8 cellular contexts compared by ENCODE assay signal in the genomic region with DNA sequence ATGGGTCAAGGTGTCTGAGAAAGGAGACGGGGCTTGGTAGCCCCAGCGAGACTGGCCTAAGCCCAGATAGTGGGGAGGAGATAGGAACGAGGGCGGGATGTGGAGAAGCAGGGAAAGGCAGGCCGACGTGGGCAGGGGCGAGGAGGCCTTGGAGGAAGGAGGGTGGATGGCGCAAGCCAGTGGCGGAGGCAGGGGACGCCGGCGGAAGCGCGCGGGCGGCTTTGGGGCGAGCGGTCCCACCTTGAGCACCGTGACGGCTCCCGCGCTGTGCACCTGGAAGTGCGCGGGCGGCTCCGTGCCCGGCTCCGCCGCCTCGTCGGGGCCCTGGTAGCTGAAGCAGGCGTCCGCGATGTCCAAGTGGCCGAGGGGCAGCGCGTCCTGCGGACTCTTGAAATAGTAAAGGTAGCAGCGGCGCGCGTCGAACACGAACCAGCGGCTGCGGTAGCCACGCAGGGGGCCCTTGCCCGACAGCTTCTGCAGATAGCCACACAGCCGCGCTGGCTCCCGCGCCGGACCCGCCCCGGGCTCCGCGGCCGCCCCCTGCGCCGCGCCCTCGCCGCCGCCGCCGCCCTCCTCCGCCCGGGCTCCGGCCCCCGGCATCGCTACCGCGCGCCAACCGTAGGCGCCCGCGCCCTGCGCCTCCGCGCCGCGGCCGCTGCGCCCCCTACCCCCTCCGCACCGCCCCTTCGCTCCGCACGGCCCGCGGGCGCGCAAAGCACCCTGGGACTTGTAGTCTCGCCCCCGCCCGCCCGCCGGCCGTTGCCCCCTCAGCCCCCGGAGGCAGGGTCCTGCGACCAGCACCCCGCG. TPM values are rescaled to one million over a fixed set of nuclear protein-coding genes. Genes with fewer than 3 reads are reported as not detected.
DNase-seq lines count a peak whose midpoint lies in the region; ATAC-seq and TF ChIP-seq lines count a peak whose summit lies in the region.

Gene TBC1D2B, minus strand, starts transcription at position 659 of the 807 bp plus-strand sequence. Its CDS starts 59 bp downstream, at position 600.

- DNase-seq in DMS114 treated with DMSO at 0.1 percent for 48 hours (lab: John Stamatoyannopoulos, UW; ENCODE audit: unreplicated experiment) = peak; percentile 52
- peak; percentile 56 to 74 (median 58) for DNase-seq in T-helper 1 cell
- DNase-seq in amniotic epithelial cell (ENCODE audit: low read depth) = peak; percentile 66
- no peak for DNase-seq in right atrium auricular region (ENCODE audit: low spot score)

- TF ChIP-seq EP300 in Ishikawa (IDR thresholded peaks at IDR 0.05; ENCODE audit: borderline replicate concordance) = no peak

- H3K4me3 ChIP-seq in right atrium auricular region = peak within 1 kb of the TSS; percentile 74 to 88
- H3K4me3 ChIP-seq in rectal smooth muscle tissue (ENCODE audit: low read length) = peak within 1 kb of the TSS; percentile 84

- H3K36me3 ChIP-seq in right atrium auricular region (no peaks in the 10 kb centered on the region), rectal smooth muscle tissue (ENCODE audit: control insufficient read depth, insufficient read depth, low read length) (no peaks in the 10 kb centered on the region)

- no peak for TF ChIP-seq RAD21 in Ishikawa (IDR thresholded peaks at IDR 0.05; ENCODE audit: low read depth)

- no peaks in the 10 kb centered on the region for H3K9me3 ChIP-seq in right atrium auricular region

- H3K9ac ChIP-seq in rectal smooth muscle tissue (ENCODE audit: low read length) = peak within 1 kb of the TSS; percentile 66

- ATAC-seq in GM21423 (IDR thresholded peaks at IDR 0.05; ENCODE audit: unreplicated experiment) = peak; percentile 69
- no peak for ATAC-seq in GM18870 (IDR thresholded peaks at IDR 0.05; ENCODE audit: unreplicated experiment)

- TF ChIP-seq CTCF in right atrium auricular region (IDR thresholded peaks at IDR 0.05) = no peak

- H3K27me3 ChIP-seq in right atrium auricular region (no peaks in the 10 kb centered on the region), rectal smooth muscle tissue (ENCODE audit: control insufficient read depth, insufficient read depth, low read length) (no peaks in the 10 kb centered on the region)

- H3K4me1 ChIP-seq in right atrium auricular region = peaks cover 0 to 41% of the 10 kb centered on the region in 2 donors
- peaks cover 6% of the 10 kb centered on the region for H3K4me1 ChIP-seq in rectal smooth muscle tissue (ENCODE audit: control insufficient read depth, insufficient read depth, low read length)

- H3K27ac ChIP-seq in right atrium auricular region (peak within 1 kb of the TSS; percentile 87 to 91), rectal smooth muscle tissue (ENCODE audit: low read depth, low read length) (peak within 1 kb of the TSS; percentile 84)

TF ChIP-seq in Ishikawa, 13 proteins besides CTCF, POLR2A, EP300 and RAD21:
- TF ChIP-seq, protein P1, sequence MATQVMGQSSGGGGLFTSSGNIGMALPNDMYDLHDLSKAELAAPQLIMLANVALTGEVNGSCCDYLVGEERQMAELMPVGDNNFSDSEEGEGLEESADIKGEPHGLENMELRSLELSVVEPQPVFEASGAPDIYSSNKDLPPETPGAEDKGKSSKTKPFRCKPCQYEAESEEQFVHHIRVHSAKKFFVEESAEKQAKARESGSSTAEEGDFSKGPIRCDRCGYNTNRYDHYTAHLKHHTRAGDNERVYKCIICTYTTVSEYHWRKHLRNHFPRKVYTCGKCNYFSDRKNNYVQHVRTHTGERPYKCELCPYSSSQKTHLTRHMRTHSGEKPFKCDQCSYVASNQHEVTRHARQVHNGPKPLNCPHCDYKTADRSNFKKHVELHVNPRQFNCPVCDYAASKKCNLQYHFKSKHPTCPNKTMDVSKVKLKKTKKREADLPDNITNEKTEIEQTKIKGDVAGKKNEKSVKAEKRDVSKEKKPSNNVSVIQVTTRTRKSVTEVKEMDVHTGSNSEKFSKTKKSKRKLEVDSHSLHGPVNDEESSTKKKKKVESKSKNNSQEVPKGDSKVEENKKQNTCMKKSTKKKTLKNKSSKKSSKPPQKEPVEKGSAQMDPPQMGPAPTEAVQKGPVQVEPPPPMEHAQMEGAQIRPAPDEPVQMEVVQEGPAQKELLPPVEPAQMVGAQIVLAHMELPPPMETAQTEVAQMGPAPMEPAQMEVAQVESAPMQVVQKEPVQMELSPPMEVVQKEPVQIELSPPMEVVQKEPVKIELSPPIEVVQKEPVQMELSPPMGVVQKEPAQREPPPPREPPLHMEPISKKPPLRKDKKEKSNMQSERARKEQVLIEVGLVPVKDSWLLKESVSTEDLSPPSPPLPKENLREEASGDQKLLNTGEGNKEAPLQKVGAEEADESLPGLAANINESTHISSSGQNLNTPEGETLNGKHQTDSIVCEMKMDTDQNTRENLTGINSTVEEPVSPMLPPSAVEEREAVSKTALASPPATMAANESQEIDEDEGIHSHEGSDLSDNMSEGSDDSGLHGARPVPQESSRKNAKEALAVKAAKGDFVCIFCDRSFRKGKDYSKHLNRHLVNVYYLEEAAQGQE (IDR thresholded peaks at IDR 0.05; ENCODE audit: low read depth) = no peak
- TF ChIP-seq NFIC (IDR thresholded peaks at IDR 0.05) = no peak
- TF ChIP-seq, protein P2, sequence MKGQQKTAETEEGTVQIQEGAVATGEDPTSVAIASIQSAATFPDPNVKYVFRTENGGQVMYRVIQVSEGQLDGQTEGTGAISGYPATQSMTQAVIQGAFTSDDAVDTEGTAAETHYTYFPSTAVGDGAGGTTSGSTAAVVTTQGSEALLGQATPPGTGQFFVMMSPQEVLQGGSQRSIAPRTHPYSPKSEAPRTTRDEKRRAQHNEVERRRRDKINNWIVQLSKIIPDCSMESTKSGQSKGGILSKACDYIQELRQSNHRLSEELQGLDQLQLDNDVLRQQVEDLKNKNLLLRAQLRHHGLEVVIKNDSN (IDR thresholded peaks at IDR 0.05) = no peak
- no peak for TF ChIP-seq CEBPB (IDR thresholded peaks at IDR 0.05)
- no peak for TF ChIP-seq TCF12 (IDR thresholded peaks at IDR 0.05; ENCODE audit: low read depth)
- TF ChIP-seq MAX (IDR thresholded peaks at IDR 0.05) = peak; percentile 56
- TF ChIP-seq TEAD4 (IDR thresholded peaks at IDR 0.05) = no peak
- TF ChIP-seq EGR1 (IDR thresholded peaks at IDR 0.05) = no peak; the same call in 1 of the 2 replicates
- TF ChIP-seq ZBTB7A (IDR thresholded peaks at IDR 0.05; ENCODE audit: low read depth) = peak; percentile 92
- TF ChIP-seq YY1 (IDR thresholded peaks at IDR 0.05; ENCODE audit: low read depth) = no peak; the same call in 1 of the 2 replicates
- TF ChIP-seq TAF1 (IDR thresholded peaks at IDR 0.05; ENCODE audit: low read depth) = no peak
- no peak for TF ChIP-seq FOXM1 (IDR thresholded peaks at IDR 0.05; ENCODE audit: borderline replicate concordance, low read depth)
- TF ChIP-seq CREB1 (IDR thresholded peaks at IDR 0.05; ENCODE audit: low read depth) = no peak

RNA-seq across cellular contexts. Expression of gene TBC1D2B, which starts in this region (rescaled TPM):
- 10 to 100 TPM; 12.5 to 27.7 TPM for total RNA-seq in right atrium auricular region
